Comparison of ENCODE assay signal across 1 cellular context in the genomic region with DNA sequence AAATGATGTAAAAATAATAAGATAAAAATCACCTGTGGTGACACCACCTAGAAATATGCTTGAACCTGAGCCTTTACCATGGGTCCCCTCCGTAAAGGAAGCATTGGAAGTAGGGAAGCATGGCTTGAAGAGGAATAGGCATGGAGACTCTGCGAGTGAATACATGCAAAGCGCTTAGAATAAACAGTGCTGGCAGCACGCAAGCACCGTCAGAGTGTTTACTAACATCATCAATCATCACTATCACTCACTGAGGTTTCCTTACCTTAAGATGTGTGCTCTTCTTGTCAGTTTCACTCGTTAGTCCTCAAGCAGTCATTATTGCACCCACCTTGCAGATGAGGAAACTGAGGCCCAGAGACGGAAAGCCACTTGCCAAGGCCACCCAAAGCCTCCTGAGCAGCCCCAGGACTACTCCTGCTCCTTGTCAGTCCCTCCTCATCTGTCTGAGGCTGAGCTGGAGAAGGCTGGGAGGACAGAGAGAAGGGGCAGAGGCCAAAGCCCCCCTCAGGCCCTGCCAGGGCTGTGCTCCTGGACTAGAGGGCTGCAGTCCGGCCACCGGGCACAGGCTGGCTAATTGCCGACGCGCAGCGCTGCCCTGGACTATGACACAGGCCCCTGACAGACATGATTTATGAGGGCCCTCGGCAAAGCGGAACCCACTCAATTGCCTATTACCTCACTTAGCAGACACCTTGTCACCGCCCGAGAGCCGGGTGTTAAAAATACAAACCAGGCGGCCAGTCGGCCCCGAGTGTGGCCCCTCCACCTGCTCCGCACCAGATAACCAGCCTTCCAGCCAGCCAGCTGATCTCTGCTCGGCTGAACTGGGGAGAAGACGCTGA.
TF ChIP-seq lines count a peak whose summit lies in the region.

No MANE protein-coding gene starts in this region.

TF ChIP-seq in K562, 482 proteins besides CTCF, POLR2A, EP300 and RAD21 (continued from another document):
- TF ChIP-seq, protein P1, sequence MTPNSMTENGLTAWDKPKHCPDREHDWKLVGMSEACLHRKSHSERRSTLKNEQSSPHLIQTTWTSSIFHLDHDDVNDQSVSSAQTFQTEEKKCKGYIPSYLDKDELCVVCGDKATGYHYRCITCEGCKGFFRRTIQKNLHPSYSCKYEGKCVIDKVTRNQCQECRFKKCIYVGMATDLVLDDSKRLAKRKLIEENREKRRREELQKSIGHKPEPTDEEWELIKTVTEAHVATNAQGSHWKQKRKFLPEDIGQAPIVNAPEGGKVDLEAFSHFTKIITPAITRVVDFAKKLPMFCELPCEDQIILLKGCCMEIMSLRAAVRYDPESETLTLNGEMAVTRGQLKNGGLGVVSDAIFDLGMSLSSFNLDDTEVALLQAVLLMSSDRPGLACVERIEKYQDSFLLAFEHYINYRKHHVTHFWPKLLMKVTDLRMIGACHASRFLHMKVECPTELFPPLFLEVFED (CRISPR knock-in tag; conservative IDR thresholded peaks at IDR 0.05): no peak
- TF ChIP-seq SRSF7 (optimal IDR thresholded peaks at IDR 0.05; ENCODE audit: low read depth, low read length) (no peak), ARID1B (IDR thresholded peaks at IDR 0.05) (peak; percentile 29; the same call in 1 of the 2 replicates), MEIS2 (IDR thresholded peaks at IDR 0.05; ENCODE audit: partially characterized antibody) (peak; percentile 97), CBFA2T2 (conservative IDR thresholded peaks at IDR 0.05) (peak; percentile 64), NCOA2 (IDR thresholded peaks at IDR 0.05; ENCODE audit: partially characterized antibody in 2 of 2) (no peak), NCOR1 (IDR thresholded peaks at IDR 0.05) (peak; percentile 50), NRF1 (conservative IDR thresholded peaks at IDR 0.05 in 1 of 2, IDR thresholded peaks at IDR 0.05 in 1 of 2) (peak in 1 of 2 experiments; percentile 20; a peak in 1 of 4 replicates), TCF3 (CRISPR knock-in tag; IDR thresholded peaks at IDR 0.05) (peak; percentile 52), ATF7 (IDR thresholded peaks at IDR 0.05) (peak; percentile 48; the same call in 1 of the 2 replicates), KAT8 (IDR thresholded peaks at IDR 0.05; ENCODE audit: low read depth) (no peak), CXXC5 (CRISPR knock-in tag; IDR thresholded peaks at IDR 0.05) (0 out of 2 replicates have a peak, but pooled peaks have one; percentile 24), ZNF586 (CRISPR knock-in tag; conservative IDR thresholded peaks at IDR 0.05) (no peak), SOX6 (IDR thresholded peaks at IDR 0.05) (0 out of 2 replicates have a peak, but pooled peaks have one; percentile 13), CREM (IDR thresholded peaks at IDR 0.05; ENCODE audit: low read depth) (peak; percentile 24; the same call in 1 of the 2 replicates), ATF1 (CRISPR knock-in tag; IDR thresholded peaks at IDR 0.05) (no peak), ATF1 (tag; IDR thresholded peaks at IDR 0.05) (peak; percentile 30; the same call in 1 of the 2 replicates)
- TF ChIP-seq, protein P2, sequence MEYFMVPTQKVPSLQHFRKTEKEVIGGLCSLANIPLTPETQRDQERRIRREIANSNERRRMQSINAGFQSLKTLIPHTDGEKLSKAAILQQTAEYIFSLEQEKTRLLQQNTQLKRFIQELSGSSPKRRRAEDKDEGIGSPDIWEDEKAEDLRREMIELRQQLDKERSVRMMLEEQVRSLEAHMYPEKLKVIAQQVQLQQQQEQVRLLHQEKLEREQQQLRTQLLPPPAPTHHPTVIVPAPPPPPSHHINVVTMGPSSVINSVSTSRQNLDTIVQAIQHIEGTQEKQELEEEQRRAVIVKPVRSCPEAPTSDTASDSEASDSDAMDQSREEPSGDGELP (CRISPR knock-in tag; IDR thresholded peaks at IDR 0.05; ENCODE audit: borderline replicate concordance): peak; percentile 91
- TF ChIP-seq, protein P3, sequence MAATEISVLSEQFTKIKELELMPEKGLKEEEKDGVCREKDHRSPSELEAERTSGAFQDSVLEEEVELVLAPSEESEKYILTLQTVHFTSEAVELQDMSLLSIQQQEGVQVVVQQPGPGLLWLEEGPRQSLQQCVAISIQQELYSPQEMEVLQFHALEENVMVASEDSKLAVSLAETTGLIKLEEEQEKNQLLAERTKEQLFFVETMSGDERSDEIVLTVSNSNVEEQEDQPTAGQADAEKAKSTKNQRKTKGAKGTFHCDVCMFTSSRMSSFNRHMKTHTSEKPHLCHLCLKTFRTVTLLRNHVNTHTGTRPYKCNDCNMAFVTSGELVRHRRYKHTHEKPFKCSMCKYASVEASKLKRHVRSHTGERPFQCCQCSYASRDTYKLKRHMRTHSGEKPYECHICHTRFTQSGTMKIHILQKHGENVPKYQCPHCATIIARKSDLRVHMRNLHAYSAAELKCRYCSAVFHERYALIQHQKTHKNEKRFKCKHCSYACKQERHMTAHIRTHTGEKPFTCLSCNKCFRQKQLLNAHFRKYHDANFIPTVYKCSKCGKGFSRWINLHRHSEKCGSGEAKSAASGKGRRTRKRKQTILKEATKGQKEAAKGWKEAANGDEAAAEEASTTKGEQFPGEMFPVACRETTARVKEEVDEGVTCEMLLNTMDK (IDR thresholded peaks at IDR 0.05; ENCODE audit: borderline replicate concordance, insufficient read depth, low read depth, low read length, poor library complexity, severe bottlenecking): no peak
